In the genomic region with DNA sequence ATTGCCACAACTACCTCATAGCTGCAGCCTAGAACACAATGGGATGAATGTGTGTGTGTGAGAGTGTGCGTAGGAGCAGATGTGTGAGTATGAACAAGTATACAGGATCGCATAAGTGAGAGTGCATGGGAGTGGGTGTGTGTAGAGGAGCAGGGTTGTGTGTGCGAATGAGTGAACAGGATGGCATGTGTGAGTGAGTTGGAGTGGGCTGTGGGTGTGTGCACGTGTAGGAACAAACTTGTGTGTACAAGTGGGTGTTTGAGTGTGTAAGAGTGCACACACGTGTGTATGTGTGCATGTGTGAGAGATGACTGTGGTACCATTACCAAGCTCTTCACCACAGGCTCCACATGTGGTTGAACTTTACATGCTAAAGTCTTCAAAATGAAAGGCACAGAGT, we compare ENCODE assay signal across 1 cellular context.
TF ChIP-seq lines count a peak whose summit lies in the region.

No MANE protein-coding gene starts in this region.

TF ChIP-seq in IMR-90, 13 proteins besides CTCF, POLR2A, EP300 and RAD21 (continued from another document):
- TF ChIP-seq, protein P1, sequence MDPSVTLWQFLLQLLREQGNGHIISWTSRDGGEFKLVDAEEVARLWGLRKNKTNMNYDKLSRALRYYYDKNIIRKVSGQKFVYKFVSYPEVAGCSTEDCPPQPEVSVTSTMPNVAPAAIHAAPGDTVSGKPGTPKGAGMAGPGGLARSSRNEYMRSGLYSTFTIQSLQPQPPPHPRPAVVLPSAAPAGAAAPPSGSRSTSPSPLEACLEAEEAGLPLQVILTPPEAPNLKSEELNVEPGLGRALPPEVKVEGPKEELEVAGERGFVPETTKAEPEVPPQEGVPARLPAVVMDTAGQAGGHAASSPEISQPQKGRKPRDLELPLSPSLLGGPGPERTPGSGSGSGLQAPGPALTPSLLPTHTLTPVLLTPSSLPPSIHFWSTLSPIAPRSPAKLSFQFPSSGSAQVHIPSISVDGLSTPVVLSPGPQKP (IDR thresholded peaks at IDR 0.05; ENCODE audit: borderline replicate concordance, low read depth, low read length), result no peak
- TF ChIP-seq MXI1 (IDR thresholded peaks at IDR 0.05; ENCODE audit: borderline replicate concordance, low read depth, low read length) (no peak), RFX5 (IDR thresholded peaks at IDR 0.05; ENCODE audit: low read depth, low read length) (no peak), CEBPB (IDR thresholded peaks at IDR 0.05; ENCODE audit: low read depth, low read length) (no peak), BHLHE40 (IDR thresholded peaks at IDR 0.05; ENCODE audit: low read depth, low read length) (no peak), MAFK (IDR thresholded peaks at IDR 0.05; ENCODE audit: low read depth, low read length) (no peak)
